Comparison of ENCODE assay signal across 30 cellular contexts in genomic region chr22:21958360-21959273, GRCh38.
"Had no signal": no experiment of that assay in that cellular context is flagged by ENCODE, and none has a peak within 500 bp of the region (broad histone marks: within the 10 kb centered on the region; RNA-seq: fewer than 3 reads in every experiment).

No MANE protein-coding gene starts in this region.

- H3K27ac ChIP-seq: ascending aorta, cardiac muscle cell, PC-9, SJCRH30, SK-N-MC had no signal

- H3K4me2 ChIP-seq: PC-9 had no signal

- H3K4me3 Mint-ChIP-seq: activated CD4-positive, alpha-beta T cell treated with anti-CD3 and anti-CD28 coated beads, Interleukin-2, amount 10 ng/mL, durations not matched to agents 24 days and 14 days; activated CD8-positive, alpha-beta T cell treated with anti-CD3 and anti-CD28 coated beads for 36 hours; activated naive CD4-positive, alpha-beta T cell treated with anti-CD3 and anti-CD28 coated beads, Interleukin-2, amount 50 U/mL, for 24 hours; activated naive CD8-positive, alpha-beta T cell treated with anti-CD3 and anti-CD28 coated beads, Interleukin-2, amount 10 ng/mL, durations not matched to agents 7 days and 5 days; activated T-cell treated with anti-CD3 and anti-CD28 coated beads, Interleukin-2, amount 50 U/mL, for 72 hours; activated T-helper 17 cell treated with anti-CD3 and anti-CD28 coated beads, Interleukin-2, amount 50 U/mL, for 72 hours; central memory CD8-positive, alpha-beta T cell had no signal

- H3K4me3 ChIP-seq: ascending aorta, cardiac muscle cell, PC-9, SJCRH30, SK-N-MC had no signal

- H3K27me3 Mint-ChIP-seq: activated CD4-positive, alpha-beta T cell treated with anti-CD3 and anti-CD28 coated beads, Interleukin-2, amount 10 ng/mL, durations not matched to agents 24 days and 14 days; activated CD8-positive, alpha-beta T cell treated with anti-CD3 and anti-CD28 coated beads for 36 hours; activated naive CD4-positive, alpha-beta T cell treated with anti-CD3 and anti-CD28 coated beads, Interleukin-2, amount 50 U/mL, for 24 hours; activated naive CD8-positive, alpha-beta T cell treated with anti-CD3 and anti-CD28 coated beads, Interleukin-2, amount 10 ng/mL, durations not matched to agents 7 days and 5 days; activated T-helper 17 cell treated with anti-CD3 and anti-CD28 coated beads, Interleukin-2, amount 50 U/mL, for 72 hours; central memory CD8-positive, alpha-beta T cell had no signal

- H3K27me3 ChIP-seq: ascending aorta, cardiac muscle cell, SJCRH30 had no signal

- H3K4me1 ChIP-seq: ascending aorta, SJCRH30 had no signal

- H3K9me3 ChIP-seq: ascending aorta, SJCRH30 had no signal

- ATAC-seq: activated CD8-positive, alpha-beta T cell treated with anti-CD3 and anti-CD28 coated beads for 36 hours; activated T-cell treated with anti-CD3 and anti-CD28 coated beads, Interleukin-2, amount 50 U/mL, for 72 hours; activated T-helper 17 cell treated with anti-CD3 and anti-CD28 coated beads, Interleukin-2, amount 50 U/mL, for 72 hours had no signal

- DNase-seq: activated CD4-positive, alpha-beta T cell treated with anti-CD3 and anti-CD28 coated beads, Interleukin-2, amount 10 ng/mL, durations not matched to agents 24 days and 14 days; activated CD4-positive, alpha-beta T cell treated with anti-CD3 and anti-CD28 coated beads, Interleukin-2, amount 50 U/mL, for 4 hours; activated CD8-positive, alpha-beta T cell treated with anti-CD3 and anti-CD28 coated beads for 36 hours; activated effector memory CD4-positive, alpha-beta T cell treated with anti-CD3 and anti-CD28 coated beads, Interleukin-2, amount 50 U/mL, for 16 hours; activated naive CD4-positive, alpha-beta T cell; activated naive CD8-positive, alpha-beta T cell treated with anti-CD3 and anti-CD28 coated beads, Interleukin-2, amount 10 ng/mL, durations not matched to agents 7 days and 5 days; activated T-cell treated with anti-CD3 and anti-CD28 coated beads, Interleukin-2, amount 50 U/mL, for 1 hour; activated T-cell treated with anti-CD3 and anti-CD28 coated beads, Interleukin-2, amount 50 U/mL, for 72 hours; amygdala; NCI-H1092 treated with DMSO at 0.1 percent for 48 hours; NCI-H1417 treated with DMSO at 0.1 percent for 48 hours; NCI-H187 treated with DMSO at 0.1 percent for 48 hours; NCI-H2081; NCI-H2171 treated with DMSO at 0.1 percent for 48 hours; NCI-H2227 treated with DMSO at 0.1 percent for 48 hours; NCI-H446; NCI-H524; NCI-H69; NCI-H82; NK-92 treated with Interleukin-12 subunit alpha and Interleukin-12 subunit beta, amount 100 ng/mL, for 24 hours; SHP77; SJCRH30; T1000 had no signal

- H2AFZ ChIP-seq: PC-9 had no signal

- H3K4me1 Mint-ChIP-seq: activated CD4-positive, alpha-beta T cell treated with anti-CD3 and anti-CD28 coated beads, Interleukin-2, amount 10 ng/mL, durations not matched to agents 24 days and 14 days; activated naive CD4-positive, alpha-beta T cell treated with anti-CD3 and anti-CD28 coated beads, Interleukin-2, amount 50 U/mL, for 24 hours; activated naive CD8-positive, alpha-beta T cell treated with anti-CD3 and anti-CD28 coated beads, Interleukin-2, amount 10 ng/mL, durations not matched to agents 7 days and 5 days; activated T-helper 17 cell treated with anti-CD3 and anti-CD28 coated beads, Interleukin-2, amount 50 U/mL, for 72 hours; central memory CD8-positive, alpha-beta T cell had no signal

- H3K9me3 Mint-ChIP-seq: activated CD4-positive, alpha-beta T cell treated with anti-CD3 and anti-CD28 coated beads, Interleukin-2, amount 10 ng/mL, durations not matched to agents 24 days and 14 days; activated CD8-positive, alpha-beta T cell treated with anti-CD3 and anti-CD28 coated beads for 36 hours; activated naive CD4-positive, alpha-beta T cell treated with anti-CD3 and anti-CD28 coated beads, Interleukin-2, amount 50 U/mL, for 24 hours; activated naive CD8-positive, alpha-beta T cell treated with anti-CD3 and anti-CD28 coated beads, Interleukin-2, amount 10 ng/mL, durations not matched to agents 7 days and 5 days; activated T-cell treated with anti-CD3 and anti-CD28 coated beads, Interleukin-2, amount 50 U/mL, for 72 hours; activated T-helper 17 cell treated with anti-CD3 and anti-CD28 coated beads, Interleukin-2, amount 50 U/mL, for 72 hours; central memory CD8-positive, alpha-beta T cell had no signal

- H3K36me3 Mint-ChIP-seq: activated naive CD4-positive, alpha-beta T cell treated with anti-CD3 and anti-CD28 coated beads, Interleukin-2, amount 50 U/mL, for 24 hours had no signal

- H3K27ac Mint-ChIP-seq: activated CD4-positive, alpha-beta T cell treated with anti-CD3 and anti-CD28 coated beads, Interleukin-2, amount 10 ng/mL, durations not matched to agents 24 days and 14 days; activated CD8-positive, alpha-beta T cell treated with anti-CD3 and anti-CD28 coated beads for 36 hours; activated naive CD4-positive, alpha-beta T cell treated with anti-CD3 and anti-CD28 coated beads, Interleukin-2, amount 50 U/mL, for 24 hours; activated naive CD8-positive, alpha-beta T cell treated with anti-CD3 and anti-CD28 coated beads, Interleukin-2, amount 10 ng/mL, durations not matched to agents 7 days and 5 days; activated T-cell treated with anti-CD3 and anti-CD28 coated beads, Interleukin-2, amount 50 U/mL, for 72 hours; activated T-helper 17 cell treated with anti-CD3 and anti-CD28 coated beads, Interleukin-2, amount 50 U/mL, for 72 hours had no signal
